ENCODE assay signal across 10 cellular contexts in genomic region chr7:157279973-157280841, GRCh38. TPM values are rescaled to one million over a fixed set of nuclear protein-coding genes. Genes with fewer than 3 reads are reported as not detected.
DNase-seq lines count a peak whose midpoint lies in the region; ATAC-seq and TF ChIP-seq lines count a peak whose summit lies in the region.
"Had no signal": no experiment of that assay in that cellular context is flagged by ENCODE, and none has a peak within 500 bp of the region (broad histone marks: within the 10 kb centered on the region; RNA-seq: fewer than 3 reads in every experiment).

No MANE protein-coding gene starts in this region.

- H3K4me3 ChIP-seq in BJ (ENCODE audit: low read depth, low read length) = peak overlapping the region; percentile 26
- H3K4me3 ChIP-seq in PC-3 (ENCODE audit: low read length) = peak overlapping the region; percentile 55; the same call in 1 of the 2 replicates
- H3K4me3 ChIP-seq in esophagus muscularis mucosa = peak overlapping the region; percentile 52 to 68 (median 59)
- peak overlapping the region; percentile 70 for H3K4me3 ChIP-seq in psoas muscle

- TSS peak; percentile 35 for BruUV-seq in PC-3 (replicated peaks; lab: Mats Ljungman, UMichigan)

- H3F3A ChIP-seq in PC-3 (ENCODE audit: low read length, unreplicated experiment) = no peaks in the 10 kb centered on the region

- TF ChIP-seq POLR2A in esophagus muscularis mucosa (IDR thresholded peaks at IDR 0.05; ENCODE audit: low read depth) = no peak

- WGBS in esophagus muscularis mucosa = 87% methylated on average over 13 of the region's 36 CpGs
- 77 to 86% (median 81%) methylated on average over 29 to 36 of the region's 36 CpGs for WGBS in psoas muscle, 3 donors

- POLR2A ChIA-PET in BJ (lab: Charles Lee) (no interaction called here), PC-3 (lab: Charles Lee; ENCODE audit: unreplicated experiment) (no interaction called here)

- H3K36me3 ChIP-seq in BJ (ENCODE audit: control insufficient read depth, insufficient read depth, low read length) (no peaks in the 10 kb centered on the region), PC-3 (ENCODE audit: low read depth, low read length) (no peaks in the 10 kb centered on the region), esophagus muscularis mucosa (no peaks in the 10 kb centered on the region), psoas muscle (ENCODE audit: insufficient read depth in 1 of 2, low read depth in 1 of 2) (no peaks in the 10 kb centered on the region)

- H2AFZ ChIP-seq in PC-3 (ENCODE audit: low read length) = no peak overlapping the region

- no peaks in the 10 kb centered on the region for H3K9me2 ChIP-seq in PC-3 (replicated peaks; ENCODE audit: low read length)

- H4K20me1 ChIP-seq in PC-3 (ENCODE audit: low read length) = no peaks in the 10 kb centered on the region

- H3K4me2 ChIP-seq in PC-3 (ENCODE audit: low read length) = peak overlapping the region; percentile 82; the same call in 1 of the 2 replicates

- CTCF ChIA-PET in BJ (lab: Yijun Ruan, JAX) = interaction anchor here (0.8 kb wide), 1 partner anchor 59 kb away, joined by 3 read pairs; no protein-coding TSS in a partner anchor
- CTCF ChIA-PET in PC-3 (lab: Charles Lee) = no interaction called here

- H3K79me2 ChIP-seq in PC-3 (ENCODE audit: low read length) = peaks cover 12% of the 10 kb centered on the region; the same call in 1 of the 2 replicates

- intact Hi-C loops in PC-3 (cut with micrococcal nuclease) (loop anchor here (10.0 kb wide), 1 partner anchor 325 kb away; no protein-coding TSS in a partner anchor), esophagus muscularis mucosa (cut with DNase I) (loop anchor here (10.0 kb wide), 1 partner anchor 305 kb away; no protein-coding TSS in a partner anchor), psoas muscle (cut with DNase I) (loop anchor here (10.0 kb wide), 2 partner anchors 55 to 125 kb away; partner anchors contain the start of gene DNAJB6 (in 1 of the 2))

- no peak for ATAC-seq in PC-3
- ATAC-seq in psoas muscle = no peak
- no peak for ATAC-seq in HG03457 (IDR thresholded peaks at IDR 0.05; ENCODE audit: unreplicated experiment)

- TF ChIP-seq CTCF in BJ (IDR thresholded peaks at IDR 0.05; ENCODE audit: insufficient read depth, low read depth, low read length) (no peak), PC-3 (conservative IDR thresholded peaks at IDR 0.05; ENCODE audit: low read depth, low read length) (no peak), esophagus muscularis mucosa (IDR thresholded peaks at IDR 0.05) (no peak), psoas muscle (IDR thresholded peaks at IDR 0.05) (no peak)

- TF ChIP-seq EP300 in esophagus muscularis mucosa (IDR thresholded peaks at IDR 0.05) = no peak

- no peak overlapping the region for H3K27ac ChIP-seq in PC-3 (ENCODE audit: low read length)
- no peak overlapping the region for H3K27ac ChIP-seq in esophagus muscularis mucosa (replicated peaks in 1 of 4)
- H3K27ac ChIP-seq in psoas muscle = no peak overlapping the region
- H3K27ac ChIP-seq in substantia nigra (ENCODE audit: low read depth, low read length, poor library complexity, severe bottlenecking) = no peak overlapping the region

- DNase-seq in BJ (ENCODE audit: low read depth) (no peak), PC-3 (no peak), esophagus muscularis mucosa (ENCODE audit: extremely low spot score) (no peak), psoas muscle (no peak), substantia nigra (lab: John Stamatoyannopoulos, UW) (no peak), NCI-H2107 (lab: John Stamatoyannopoulos, UW) (no peak)
- no peak for DNase-seq in activated CD4-positive, CD25-positive, alpha-beta regulatory T cell treated with anti-CD3 and anti-CD28 coated beads, Interleukin-2, amount 50 U/mL, for 72 hours
- DNase-seq: CD4-positive, alpha-beta T cell; Kasumi-1 had no signal

- H3K27me3 ChIP-seq in BJ (ENCODE audit: control insufficient read depth, insufficient read depth, low read length) (no peaks in the 10 kb centered on the region), PC-3 (ENCODE audit: low read length) (no peaks in the 10 kb centered on the region), esophagus muscularis mucosa (peaks cover 0 to 54% (median 11%) of the 10 kb centered on the region in 4 donors), psoas muscle (ENCODE audit: insufficient read depth in 3 of 3, low read length in 2 of 3) (peaks cover 0 to 27% (median 10%) of the 10 kb centered on the region in 3 donors)

- H3K9ac ChIP-seq in PC-3 (ENCODE audit: low read length) = peak overlapping the region; percentile 80

- H3K9me3 ChIP-seq in PC-3 (ENCODE audit: low read length) (no peaks in the 10 kb centered on the region), esophagus muscularis mucosa (peaks cover 0 to 11% (median 4%) of the 10 kb centered on the region in 4 donors), psoas muscle (no peaks in the 10 kb centered on the region)

- H3K4me1 ChIP-seq in PC-3 (ENCODE audit: insufficient read depth, low read length) (peaks cover 40% of the 10 kb centered on the region), esophagus muscularis mucosa (peaks cover 9 to 27% (median 20%) of the 10 kb centered on the region in 4 donors), psoas muscle (no peaks in the 10 kb centered on the region)

RNA-seq across cellular contexts. Expression of gene DNAJB6, which starts 56.6 kb away (rescaled TPM):
- polyA plus RNA-seq in BJ (2011; rRNA removed) = 105 and 126 TPM in 2 replicates
- 31.2 and 36.2 TPM in 2 replicates for polyA minus RNA-seq in BJ (2011; rRNA and poly(A)+ RNA removed)
- 119 and 151 TPM in 2 replicates for total RNA-seq in PC-3 (2014; rRNA removed)
- 100 to 1,000 TPM; 103 to 151 (median 139) TPM for total RNA-seq in esophagus muscularis mucosa
- 100 to 1,000 TPM; 226 to 243 (median 232) TPM for total RNA-seq in psoas muscle
- 100 to 1,000 TPM; 103 to 326 (median 211) TPM for polyA plus RNA-seq in psoas muscle
